ENCODE assay signal across 1 cellular context in genomic region chr16:23484501-23485256, GRCh38.
TF ChIP-seq lines count a peak whose summit lies in the region.

No MANE protein-coding gene starts in this region.

TF ChIP-seq in K562, 482 proteins besides CTCF, POLR2A, EP300 and RAD21:
- TF ChIP-seq ZNF253 (CRISPR knock-in tag; conservative IDR thresholded peaks at IDR 0.05) = no peak
- no peak for TF ChIP-seq CEBPG (CRISPR knock-in tag; IDR thresholded peaks at IDR 0.05)
- 0 out of 4 replicates have a peak, but pooled peaks of 1 of the 2 experiments have one; percentile 8 for TF ChIP-seq CEBPG (tag; conservative IDR thresholded peaks at IDR 0.05 in 1 of 2, IDR thresholded peaks at IDR 0.05 in 1 of 2)
- TF ChIP-seq CEBPB (tag; IDR thresholded peaks at IDR 0.05) = peak; percentile 46
